Comparison of ENCODE assay signal across 17 cellular contexts in the genomic region with DNA sequence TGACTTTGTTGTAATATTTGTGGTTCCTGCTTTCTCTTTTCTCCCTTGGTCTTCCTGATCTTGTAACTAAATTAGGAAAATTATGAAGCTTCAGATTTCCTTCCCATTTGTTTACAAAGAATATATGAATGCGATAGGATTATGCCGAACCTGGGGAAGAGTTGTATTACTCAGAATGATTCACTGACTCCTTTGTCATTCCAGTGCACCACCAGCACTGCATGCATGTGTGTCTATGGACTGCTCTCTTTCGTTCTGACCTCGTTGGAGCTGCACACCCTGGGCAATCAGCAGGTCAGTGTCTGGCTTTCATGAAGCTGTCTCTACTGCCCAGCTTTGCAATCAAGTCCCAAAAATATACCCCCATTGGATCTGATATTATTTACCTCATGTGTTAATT. TPM values are rescaled to one million over a fixed set of nuclear protein-coding genes. Genes with fewer than 3 reads are reported as not detected.
DNase-seq lines count a peak whose midpoint lies in the region; FAIRE-seq and TF ChIP-seq lines count a peak whose summit lies in the region.
"Had no signal": no experiment of that assay in that cellular context is flagged by ENCODE, and none has a peak within 500 bp of the region (broad histone marks: within the 10 kb centered on the region; RNA-seq: fewer than 3 reads in every experiment).

No MANE protein-coding gene starts in this region.

- H3K4me1 ChIP-seq in astrocyte (ENCODE audit: insufficient read depth, low read length) = peaks cover 21% of the 10 kb centered on the region
- H3K4me1 ChIP-seq: colonic mucosa, gastroesophageal sphincter, psoas muscle, thyroid gland had no signal

- H3K9ac ChIP-seq in astrocyte (ENCODE audit: low read length) = peak overlapping the region; percentile 45

- peak overlapping the region; percentile 68 for H3K27ac ChIP-seq in astrocyte (ENCODE audit: low read depth, low read length)
- H3K27ac ChIP-seq: colonic mucosa, gastroesophageal sphincter, psoas muscle, thyroid gland had no signal

- FAIRE-seq in astrocyte (lab: Jason Lieb, UNC) = peak; percentile 45
- FAIRE-seq: kidney had no signal

- peaks cover 16% of the 10 kb centered on the region for H3K4me1 Mint-ChIP-seq in astrocyte (ENCODE audit: low read depth, unreplicated experiment)
- H3K4me1 Mint-ChIP-seq: activated naive CD4-positive, alpha-beta T cell treated with anti-CD3 and anti-CD28 coated beads, Interleukin-2, amount 50 U/mL, for 24 hours had no signal

- DNase-seq in ACHN (peak; percentile 35), HT1080 (ENCODE audit: low read depth) (peak; percentile 75), astrocyte (ENCODE audit: low read depth) (peak; percentile 71), fibroblast of villous mesenchyme (ENCODE audit: low read depth) (peak; percentile 41), SW 1271 (lab: John Stamatoyannopoulos, UW) (no peak), CD1c-positive myeloid dendritic cell (ENCODE audit: extremely low spot score) (no peak), NCI-H2081 treated with DMSO at 0.1 percent for 48 hours (lab: John Stamatoyannopoulos, UW) (no peak)
- DNase-seq in stimulated activated CD8-positive, alpha-beta memory T cell treated with anti-CD3 and anti-CD28 coated beads, Interleukin-4, amount 100 ng/mL, for 48 hours = no peak
- DNase-seq: activated CD8-positive, alpha-beta memory T cell treated with anti-CD3 and anti-CD28 coated beads, Interleukin-2, amount 50 U/mL, for 48 hours; colonic mucosa; DMS 273 treated with DMSO at 0.1 percent for 48 hours; kidney; NCI-H1092; psoas muscle; thyroid gland had no signal

- H3K79me2 ChIP-seq in astrocyte (ENCODE audit: insufficient read depth, low read length) = no peaks in the 10 kb centered on the region

- in situ Hi-C loops in ACHN (cut with HindIII; ENCODE audit: low pct_ligation_motif_present, low pct_unique_long_range_greater_than_20kb, low sequenced_read_pairs) = no loop called here

- H3K4me3 ChIP-seq in astrocyte (ENCODE audit: insufficient read depth, low read depth, low read length) (no peak overlapping the region), fibroblast of villous mesenchyme (ENCODE audit: low read depth, low read length) (no peak overlapping the region)
- H3K4me3 ChIP-seq: colonic mucosa, gastroesophageal sphincter, psoas muscle, thyroid gland had no signal

- peak overlapping the region; percentile 67 for H3K27ac Mint-ChIP-seq in astrocyte (ENCODE audit: unreplicated experiment)
- H3K27ac Mint-ChIP-seq: activated naive CD4-positive, alpha-beta T cell treated with anti-CD3 and anti-CD28 coated beads, Interleukin-2, amount 50 U/mL, for 24 hours had no signal

- H3K36me3 ChIP-seq in astrocyte (ENCODE audit: insufficient read depth, low read length) = peaks cover 41% of the 10 kb centered on the region

- H3K4me3 Mint-ChIP-seq in astrocyte (ENCODE audit: unreplicated experiment) = no peak overlapping the region
- H3K4me3 Mint-ChIP-seq: activated naive CD4-positive, alpha-beta T cell treated with anti-CD3 and anti-CD28 coated beads, Interleukin-2, amount 50 U/mL, for 24 hours had no signal

- H3K27me3 Mint-ChIP-seq in astrocyte (ENCODE audit: low read depth, unreplicated experiment) = no peaks in the 10 kb centered on the region
- H3K27me3 Mint-ChIP-seq: activated naive CD4-positive, alpha-beta T cell treated with anti-CD3 and anti-CD28 coated beads, Interleukin-2, amount 50 U/mL, for 24 hours had no signal

- peaks cover 10% of the 10 kb centered on the region for H3K36me3 Mint-ChIP-seq in astrocyte (ENCODE audit: low read depth, unreplicated experiment)

- peak overlapping the region; percentile 70 for H3K4me2 ChIP-seq in astrocyte (ENCODE audit: low read length)

- H4K20me1 ChIP-seq in astrocyte (ENCODE audit: insufficient read depth, low read length) = no peaks in the 10 kb centered on the region

- no peaks in the 10 kb centered on the region for H3K9me3 Mint-ChIP-seq in astrocyte (ENCODE audit: unreplicated experiment)
- H3K9me3 Mint-ChIP-seq: activated naive CD4-positive, alpha-beta T cell treated with anti-CD3 and anti-CD28 coated beads, Interleukin-2, amount 50 U/mL, for 24 hours had no signal

- H3K27me3 ChIP-seq in astrocyte (ENCODE audit: insufficient read depth, low read length) = no peaks in the 10 kb centered on the region
- H3K27me3 ChIP-seq: colonic mucosa, gastroesophageal sphincter, thyroid gland had no signal

- TF ChIP-seq CTCF in astrocyte (IDR thresholded peaks at IDR 0.05; ENCODE audit: insufficient read depth, low read depth, low read length) (no peak), fibroblast of villous mesenchyme (IDR thresholded peaks at IDR 0.05; ENCODE audit: insufficient read depth, low read depth, low read length) (no peak)

- no peak overlapping the region for H2AFZ ChIP-seq in astrocyte (ENCODE audit: low read depth, low read length)

- no peaks in the 10 kb centered on the region for H3K9me3 ChIP-seq in astrocyte (ENCODE audit: insufficient read depth, low read depth, low read length)
- H3K9me3 ChIP-seq: colonic mucosa, gastroesophageal sphincter, psoas muscle, thyroid gland had no signal

RNA-seq across cellular contexts. Expression of a gene that starts 25.5 kb away (rescaled TPM):
- 51.8 and 63.6 TPM in 2 replicates for total RNA-seq in HT1080 (2014; rRNA removed; shearing (Covaris generic))
- 30.6 and 30.7 TPM in 2 replicates for polyA plus RNA-seq in HT1080 (2015; cell fraction: cytosol; rRNA removed)
- polyA plus RNA-seq in HT1080 (2015; cell fraction: nucleus; rRNA removed) = 67.9 and 80.6 TPM in 2 replicates
- 40.4 and 45.6 TPM in 2 replicates for total RNA-seq in astrocyte
- 48.0 and 59.2 TPM in 2 replicates for total RNA-seq in fibroblast of villous mesenchyme

RNA-seq across cellular contexts. Expression of a gene that starts 25.6 kb away (rescaled TPM):
- total RNA-seq in HT1080 (2014; rRNA removed; shearing (Covaris generic)) = 23.4 and 29.1 TPM in 2 replicates
- polyA plus RNA-seq in HT1080 (2015; cell fraction: cytosol; rRNA removed) = 13.2 and 14.0 TPM in 2 replicates
- polyA plus RNA-seq in HT1080 (2015; cell fraction: nucleus; rRNA removed) = 14.9 and 17.7 TPM in 2 replicates
- total RNA-seq in astrocyte = 19.8 and 22.1 TPM in 2 replicates
- 24.8 and 31.5 TPM in 2 replicates for total RNA-seq in fibroblast of villous mesenchyme

RNA-seq across cellular contexts. Expression of a gene that starts 52.2 kb away (rescaled TPM):
- total RNA-seq in HT1080 (2014; rRNA removed; shearing (Covaris generic)) = 0.16 TPM in 1 of 2 replicates, not detected in the other
- polyA plus RNA-seq in HT1080 (2015; cell fraction: cytosol; rRNA removed) = not detected in 2 replicates
- polyA plus RNA-seq in HT1080 (2015; cell fraction: nucleus; rRNA removed) = not detected in 2 replicates
- total RNA-seq in astrocyte = 4.6 and 6.1 TPM in 2 replicates
- 9.9 and 11.9 TPM in 2 replicates for total RNA-seq in fibroblast of villous mesenchyme

RNA-seq across cellular contexts. Expression of a gene that starts 55.2 kb away (rescaled TPM):
- total RNA-seq in HT1080 (2014; rRNA removed; shearing (Covaris generic)) = 46.6 and 48.5 TPM in 2 replicates
- polyA plus RNA-seq in HT1080 (2015; cell fraction: cytosol; rRNA removed) = 41.9 and 51.0 TPM in 2 replicates
- 156 and 169 TPM in 2 replicates for polyA plus RNA-seq in HT1080 (2015; cell fraction: nucleus; rRNA removed)
- 35.0 and 38.0 TPM in 2 replicates for total RNA-seq in astrocyte
- 30.9 and 39.3 TPM in 2 replicates for total RNA-seq in fibroblast of villous mesenchyme

Comparison
In these comparisons a context has a peak if more than half of its experiments do, and no peak if none do; other contexts are left out.
1. DNase-seq: peak in ACHN (single experiment), HT1080 (single experiment), astrocyte (single experiment) and fibroblast of villous mesenchyme (single experiment); none in SW 1271 (0 of 2), stimulated activated CD8-positive, alpha-beta memory T cell treated with anti-CD3 and anti-CD28 coated beads, Interleukin-4, amount 100 ng/mL, for 48 hours (single experiment), CD1c-positive myeloid dendritic cell (single experiment) and NCI-H2081 treated with DMSO at 0.1 percent for 48 hours (single experiment).